Comparison of ENCODE assay signal across 10 cellular contexts in genomic region chr11:69311767-69312385, GRCh38. TPM values are rescaled to one million over a fixed set of nuclear protein-coding genes. Genes with fewer than 3 reads are reported as not detected.
A peak's percentile ranks its signal among the peaks of the same experiment; 100 is the strongest.
DNase-seq lines count a peak whose midpoint lies in the region; ATAC-seq and TF ChIP-seq lines count a peak whose summit lies in the region.
"Had no signal": no experiment of that assay in that cellular context is flagged by ENCODE, and none has a peak within 500 bp of the region (broad histone marks: within the 10 kb centered on the region; RNA-seq: fewer than 3 reads in every experiment).

No MANE protein-coding gene starts in this region.

- no peak overlapping the region for H3K4me2 ChIP-seq in osteoblast (ENCODE audit: insufficient read depth, low read length)

- no peaks in the 10 kb centered on the region for H3K27me3 Mint-ChIP-seq in activated naive CD8-positive, alpha-beta T cell

- H3K9me3 ChIP-seq in osteoblast (ENCODE audit: low read depth, low read length), result no peaks in the 10 kb centered on the region

- H3K27me3 ChIP-seq in H7 (ENCODE audit: control insufficient read depth, insufficient read depth, low read length) (no peaks in the 10 kb centered on the region), osteoblast (ENCODE audit: insufficient read depth, low read length) (no peaks in the 10 kb centered on the region)

- H3K27ac ChIP-seq in osteoblast (ENCODE audit: low read depth, low read length), result peak overlapping the region; percentile 31

- H3K36me3 ChIP-seq in H7 (replicated peaks; ENCODE audit: control insufficient read depth, insufficient read depth, low read length) (no peaks in the 10 kb centered on the region), osteoblast (ENCODE audit: insufficient read depth, low read length) (no peaks in the 10 kb centered on the region)

- H3K27ac Mint-ChIP-seq in activated naive CD8-positive, alpha-beta T cell, result peak overlapping the region; percentile 72

- DNase-seq in H7 (peak; percentile 58), NOMO-1 treated with dmso at 0.1 percent for 144 hours (lab: John Stamatoyannopoulos, UW; ENCODE audit: unreplicated experiment) (peak; percentile 72), osteoblast (ENCODE audit: insufficient read length, low spot score, missing footprints) (peak; percentile 80), GM20000 (ENCODE audit: low spot score) (no peak)
- DNase-seq: activated CD4-positive, alpha-beta T cell treated with anti-CD3 and anti-CD28 coated beads for 1 hour had no signal

- H3K4me3 ChIP-seq in H7 (ENCODE audit: insufficient read depth, low read depth, low read length), result no peak overlapping the region
- H3K4me3 ChIP-seq in osteoblast (ENCODE audit: insufficient read depth, low read length), result no peak overlapping the region

- peaks cover 16% of the 10 kb centered on the region for H3K4me1 ChIP-seq in osteoblast (ENCODE audit: insufficient read depth, low read length)

- no peaks in the 10 kb centered on the region for H3K36me3 Mint-ChIP-seq in activated naive CD8-positive, alpha-beta T cell

- H3K4me3 Mint-ChIP-seq in activated naive CD8-positive, alpha-beta T cell, result peak overlapping the region; percentile 75

- ATAC-seq in HG02852 (IDR thresholded peaks at IDR 0.05; ENCODE audit: unreplicated experiment) (no peak), HG03095 (IDR thresholded peaks at IDR 0.05; ENCODE audit: unreplicated experiment) (no peak), GM21529 (IDR thresholded peaks at IDR 0.05; ENCODE audit: unreplicated experiment) (no peak)

- TF ChIP-seq CTCF in osteoblast (IDR thresholded peaks at IDR 0.05; ENCODE audit: extremely low read depth, low read depth, low read length), result no peak
- TF ChIP-seq CTCF in GM20000 (IDR thresholded peaks at IDR 0.05; ENCODE audit: extremely low read depth, missing control alignments), result no peak

- H2AFZ ChIP-seq in osteoblast (ENCODE audit: low read length), result peak overlapping the region; percentile 80

- H3K4me1 Mint-ChIP-seq in activated naive CD8-positive, alpha-beta T cell (ENCODE audit: low read depth), result peaks cover 37% of the 10 kb centered on the region

- H4K20me1 ChIP-seq in osteoblast (ENCODE audit: insufficient read depth, low read length), result no peaks in the 10 kb centered on the region

- peaks cover 30% of the 10 kb centered on the region for H3K79me2 ChIP-seq in osteoblast (ENCODE audit: insufficient read depth, low read length)

- H3K9me3 Mint-ChIP-seq in activated naive CD8-positive, alpha-beta T cell (ENCODE audit: low read depth), result no peaks in the 10 kb centered on the region

RNA-seq across cellular contexts. Expression of gene MYEOV, which starts 17.9 kb away (rescaled TPM):
- 2.0 and 4.3 TPM in 2 replicates for total RNA-seq in H7 (2014; rRNA removed; shearing (Covaris generic))
- 0.88 and 1.4 TPM in 2 replicates for total RNA-seq in osteoblast
- total RNA-seq: cerebellum had no signal
